8 cellular contexts compared by ENCODE assay signal in the genomic region with DNA sequence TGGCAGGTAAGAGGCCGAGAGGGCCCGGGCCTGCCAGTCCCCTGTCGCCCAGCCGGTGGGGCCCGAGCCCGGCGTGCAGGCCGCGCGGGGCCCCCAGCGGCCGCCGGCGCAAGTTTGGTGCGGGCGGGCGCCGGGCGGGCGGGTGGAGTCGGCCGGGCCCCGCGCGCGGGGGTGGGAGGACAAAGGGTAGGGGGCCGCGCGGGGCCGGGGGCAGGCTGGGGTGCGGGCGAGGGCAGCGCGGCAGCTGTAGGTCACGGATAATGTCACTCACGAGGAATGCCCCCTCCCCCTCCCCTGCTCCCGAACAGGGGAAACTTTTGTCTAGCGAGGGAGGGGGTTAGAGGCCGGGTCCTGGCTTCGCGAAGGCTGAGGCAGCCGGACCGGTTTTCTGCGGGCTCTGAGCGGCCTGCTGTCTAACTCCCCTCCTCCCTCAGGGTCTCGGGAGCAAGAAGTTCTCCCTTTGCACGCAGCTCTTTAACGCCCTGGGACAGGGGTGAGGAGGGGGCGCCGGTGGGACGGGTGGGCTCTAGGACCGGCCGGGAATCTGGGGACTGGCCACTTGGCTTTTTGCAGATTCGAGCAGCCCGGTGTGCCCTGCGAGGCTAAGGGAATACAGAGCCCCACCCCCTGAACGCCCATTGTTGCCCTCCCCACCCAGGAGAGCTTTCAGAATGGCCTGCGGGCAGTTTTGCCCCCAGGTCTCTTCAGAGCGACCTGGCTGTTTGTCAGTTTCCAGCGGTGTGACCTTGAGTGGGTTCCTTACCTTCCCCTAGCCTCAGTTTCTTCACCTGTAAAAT. TPM values are rescaled to one million over a fixed set of nuclear protein-coding genes. Genes with fewer than 3 reads are reported as not detected.
DNase-seq lines count a peak whose midpoint lies in the region; ATAC-seq and TF ChIP-seq lines count a peak whose summit lies in the region.

No MANE protein-coding gene starts in this region.

- H3K79me2 ChIP-seq in Loucy (ENCODE audit: insufficient read depth, low read length): no peaks in the 10 kb centered on the region

- no peak for TF ChIP-seq POLR2A in right lobe of liver (IDR thresholded peaks at IDR 0.05)

- ATAC-seq in right lobe of liver: peak; percentile 15 to 35 (median 25)

- H3K36me3 ChIP-seq in Loucy (ENCODE audit: insufficient read depth, low read length) (no peaks in the 10 kb centered on the region), duodenal mucosa (ENCODE audit: control insufficient read depth in 1 of 2, insufficient read depth in 2 of 2, low read length in 2 of 2) (no peaks in the 10 kb centered on the region), right lobe of liver (peaks cover 0 to 11% (median 5%) of the 10 kb centered on the region in 4 donors)

- TF ChIP-seq CTCF in Loucy (conservative IDR thresholded peaks at IDR 0.05; ENCODE audit: low read length) (no peak), right lobe of liver (IDR thresholded peaks at IDR 0.05) (peak in 1 of 4 donors; percentile 24)

- peaks cover 5% of the 10 kb centered on the region for H3K4me1 Mint-ChIP-seq in activated CD4-positive, alpha-beta T cell treated with anti-CD3 and anti-CD28 coated beads, Interleukin-2, amount 10 ng/mL, durations not matched to agents 24 days and 14 days

- peak overlapping the region; percentile 78 for H3K4me2 ChIP-seq in Loucy (ENCODE audit: low read depth, low read length, poor library complexity, severe bottlenecking)

- no peaks in the 10 kb centered on the region for H3K9me3 ChIP-seq in Loucy (ENCODE audit: insufficient read depth, low read depth, low read length)
- H3K9me3 ChIP-seq in duodenal mucosa (ENCODE audit: control insufficient read depth in 1 of 2, low read length in 2 of 2): no peaks in the 10 kb centered on the region
- no peaks in the 10 kb centered on the region for H3K9me3 ChIP-seq in right lobe of liver

- H3K4me3 ChIP-seq in Loucy (ENCODE audit: low read length, poor library complexity, severe bottlenecking) (peak overlapping the region; percentile 92), duodenal mucosa (ENCODE audit: low read depth in 1 of 2, low read length in 2 of 2) (peak overlapping the region; percentile 79), right lobe of liver (peak overlapping the region; percentile 94 to 97 (median 96))

- 1% methylated on average over 19 of the region's 60 CpGs for WGBS in right lobe of liver (ENCODE audit: insufficient coverage, low coverage, low lambda C conversion rate, missing lambda C conversion rate)

- H3F3A ChIP-seq in Loucy (ENCODE audit: low read depth): no peaks in the 10 kb centered on the region

- peak overlapping the region; percentile 79 for H3K9ac ChIP-seq in Loucy (ENCODE audit: low read depth, low read length, poor library complexity, severe bottlenecking)
- peak overlapping the region; percentile 49 to 79 for H3K9ac ChIP-seq in duodenal mucosa (ENCODE audit: low read depth in 1 of 2, low read length in 2 of 2)

- H4K20me1 ChIP-seq in Loucy (ENCODE audit: insufficient read depth, low read length, poor library complexity, severe bottlenecking): no peaks in the 10 kb centered on the region

- no peak overlapping the region for H3K27ac Mint-ChIP-seq in activated CD4-positive, alpha-beta T cell treated with anti-CD3 and anti-CD28 coated beads, Interleukin-2, amount 10 ng/mL, durations not matched to agents 24 days and 14 days

- peak overlapping the region; percentile 86 for H3K27ac ChIP-seq in duodenal mucosa (ENCODE audit: low read depth, low read length)
- peak overlapping the region; percentile 99 to 100 (median 100) for H3K27ac ChIP-seq in right lobe of liver

- H3K9me3 Mint-ChIP-seq in activated CD4-positive, alpha-beta T cell treated with anti-CD3 and anti-CD28 coated beads, Interleukin-2, amount 10 ng/mL, durations not matched to agents 24 days and 14 days: no peaks in the 10 kb centered on the region

- peaks cover 26% of the 10 kb centered on the region for H3K4me1 ChIP-seq in Loucy (ENCODE audit: insufficient read depth, low read length, poor library complexity, severe bottlenecking)
- H3K4me1 ChIP-seq in duodenal mucosa (ENCODE audit: control insufficient read depth in 1 of 2, insufficient read depth in 2 of 2, low read length in 2 of 2): peaks cover 52% of the 10 kb centered on the region in 2 donors
- peaks cover 0 to 54% (median 25%) of the 10 kb centered on the region in 4 donors for H3K4me1 ChIP-seq in right lobe of liver

- H2AFZ ChIP-seq in Loucy (ENCODE audit: low read length): peak overlapping the region; percentile 99

- intact Hi-C loops in activated CD4-positive, alpha-beta T cell treated with anti-CD3 and anti-CD28 coated beads, Interleukin-2, amount 10 ng/mL, durations not matched to agents 24 days and 14 days (cut with micrococcal nuclease): no loop called here
- intact Hi-C loops in right lobe of liver (cut with DNase I): loop anchor here in 1 of 2 donors (5.0 kb wide), 1 partner anchor 36 kb away; no protein-coding TSS in a partner anchor

- peaks cover 23% of the 10 kb centered on the region for H3K27me3 Mint-ChIP-seq in activated CD4-positive, alpha-beta T cell treated with anti-CD3 and anti-CD28 coated beads, Interleukin-2, amount 10 ng/mL, durations not matched to agents 24 days and 14 days

- no peaks in the 10 kb centered on the region for H3K9me2 ChIP-seq in Loucy (replicated peaks; ENCODE audit: low read depth, low read length)

- H3K36me3 Mint-ChIP-seq in activated CD4-positive, alpha-beta T cell treated with anti-CD3 and anti-CD28 coated beads, Interleukin-2, amount 10 ng/mL, durations not matched to agents 24 days and 14 days (ENCODE audit: low read depth): no peaks in the 10 kb centered on the region

- H3K4me3 Mint-ChIP-seq in activated CD4-positive, alpha-beta T cell treated with anti-CD3 and anti-CD28 coated beads, Interleukin-2, amount 10 ng/mL, durations not matched to agents 24 days and 14 days: peak overlapping the region; percentile 59

- H3K27me3 ChIP-seq in Loucy (ENCODE audit: insufficient read depth, low read length, poor library complexity, severe bottlenecking) (no peaks in the 10 kb centered on the region), duodenal mucosa (ENCODE audit: control insufficient read depth in 1 of 2, insufficient read depth in 2 of 2, low read length in 2 of 2) (no peaks in the 10 kb centered on the region), right lobe of liver (no peaks in the 10 kb centered on the region)

- DNase-seq in NCI-H1694 (lab: John Stamatoyannopoulos, UW) (peak; percentile 21), NCI-H1694 treated with DMSO at 0.1 percent for 48 hours (lab: John Stamatoyannopoulos, UW) (no peak), right lobe of liver (peak; percentile 73 to 79 (median 74)), OCI-M2 (lab: John Stamatoyannopoulos, UW; ENCODE audit: unreplicated experiment) (no peak)
- DNase-seq in activated CD4-positive, alpha-beta T cell treated with anti-CD3 and anti-CD28 coated beads, Interleukin-2, amount 10 ng/mL, durations not matched to agents 24 days and 14 days: peak; percentile 81
- DNase-seq in stimulated activated CD4-positive, alpha-beta T cell treated with anti-CD3 and anti-CD28 coated beads, TNF-alpha, amount 100 ng/mL, for 4 hours (ENCODE audit: low read depth in 3 of 3): peak; percentile 3 to 27 (median 22)

RNA-seq across cellular contexts. Expression of a gene that starts 21.3 kb away (rescaled TPM):
- total RNA-seq in activated CD4-positive, alpha-beta T cell treated with anti-CD3 and anti-CD28 coated beads, Interleukin-2, amount 10 ng/mL, durations not matched to agents 24 days and 14 days: 2.8 and 3.9 TPM in 2 replicates
- 10 to 100 TPM; 38.1 to 97.5 (median 76.0) TPM for total RNA-seq in right lobe of liver

RNA-seq across cellular contexts. Expression of a gene that starts 37.1 kb away (rescaled TPM):
- 2,567 and 2,587 TPM in 2 replicates for total RNA-seq in activated CD4-positive, alpha-beta T cell treated with anti-CD3 and anti-CD28 coated beads, Interleukin-2, amount 10 ng/mL, durations not matched to agents 24 days and 14 days
- total RNA-seq in right lobe of liver: 100 to 1,000 TPM; 573 to 800 (median 663) TPM

Comparison
In these comparisons a context has a peak if more than half of its experiments do, and no peak if none do; other contexts are left out.
1. DNase-seq: peak in NCI-H1694 (single experiment), activated CD4-positive, alpha-beta T cell treated with anti-CD3 and anti-CD28 coated beads, Interleukin-2, amount 10 ng/mL, durations not matched to agents 24 days and 14 days (single experiment), right lobe of liver (3 of 3) and stimulated activated CD4-positive, alpha-beta T cell treated with anti-CD3 and anti-CD28 coated beads, TNF-alpha, amount 100 ng/mL, for 4 hours (3 of 3); none in NCI-H1694 treated with DMSO at 0.1 percent for 48 hours (single experiment) and OCI-M2 (single experiment).
2. Peak in every context shown above with its lines, with median percentiles within 50 percentile points of each other: H3K4me3 ChIP-seq.